ENCODE assay signal across 9 cellular contexts in genomic region chr14:96126339-96126770, GRCh38.
DNase-seq lines count a peak whose midpoint lies in the region; ATAC-seq and TF ChIP-seq lines count a peak whose summit lies in the region.
"Had no signal": no experiment of that assay in that cellular context is flagged by ENCODE, and none has a peak within 500 bp of the region (broad histone marks: within the 10 kb centered on the region; RNA-seq: fewer than 3 reads in every experiment).

No MANE protein-coding gene starts in this region.

- H3K9me3 Mint-ChIP-seq in stimulated activated naive CD8-positive, alpha-beta T cell treated with anti-CD3 and anti-CD28 coated beads, Interleukin-15, amount 100 ng/mL, for 72 hours = no peaks in the 10 kb centered on the region

- peaks cover 4% of the 10 kb centered on the region; the same call in 1 of the 2 replicates for H3K27me3 ChIP-seq in OCI-LY3 (ENCODE audit: low read depth, low read length)
- H3K27me3 ChIP-seq in colonic mucosa = no peaks in the 10 kb centered on the region

- H3K4me3 Mint-ChIP-seq in stimulated activated naive CD8-positive, alpha-beta T cell treated with anti-CD3 and anti-CD28 coated beads, Interleukin-15, amount 100 ng/mL, for 72 hours = peak overlapping the region; percentile 49 to 50

- H3K9ac ChIP-seq in OCI-LY3 (ENCODE audit: low read length) (no peak overlapping the region), colonic mucosa (ENCODE audit: low read depth in 2 of 2, low read length in 2 of 2) (no peak overlapping the region)

- H3K36me3 ChIP-seq in OCI-LY3 (replicated peaks; ENCODE audit: low read depth, low read length) (no peaks in the 10 kb centered on the region), colonic mucosa (no peaks in the 10 kb centered on the region)

- H3K4me1 ChIP-seq in OCI-LY3 (ENCODE audit: low read length) (peaks cover 19% of the 10 kb centered on the region), colonic mucosa (no peaks in the 10 kb centered on the region)

- H3K4me1 Mint-ChIP-seq in stimulated activated naive CD8-positive, alpha-beta T cell treated with anti-CD3 and anti-CD28 coated beads, Interleukin-15, amount 100 ng/mL, for 72 hours = peaks cover 41% of the 10 kb centered on the region

- H3K4me3 ChIP-seq in OCI-LY3 (ENCODE audit: low read length) = peak overlapping the region; percentile 32; the same call in 1 of the 2 replicates
- no peak overlapping the region for H3K4me3 ChIP-seq in colonic mucosa

- ATAC-seq in stimulated activated naive CD8-positive, alpha-beta T cell treated with anti-CD3 and anti-CD28 coated beads, Interleukin-15, amount 100 ng/mL, for 72 hours = peak; percentile 91
- ATAC-seq in GM19397 (IDR thresholded peaks at IDR 0.05; ENCODE audit: unreplicated experiment) = no peak

- TF ChIP-seq CTCF in OCI-LY3 (IDR thresholded peaks at IDR 0.05; ENCODE audit: low read depth, low read length) (no peak), colonic mucosa (IDR thresholded peaks at IDR 0.05) (no peak)

- H4K20me1 ChIP-seq in OCI-LY3 (ENCODE audit: insufficient read depth, low read length) = no peaks in the 10 kb centered on the region

- peak overlapping the region; percentile 96 to 98 for H3K27ac Mint-ChIP-seq in stimulated activated naive CD8-positive, alpha-beta T cell treated with anti-CD3 and anti-CD28 coated beads, Interleukin-15, amount 100 ng/mL, for 72 hours

- no peak overlapping the region for H3K27ac ChIP-seq in OCI-LY3 (ENCODE audit: low read length)
- no peak overlapping the region for H3K27ac ChIP-seq in colonic mucosa

- intact Hi-C loops in colonic mucosa (cut with DNase I) (no loop called here), posterior vena cava (cut with DNase I) (no loop called here)

- no peak overlapping the region for H2AFZ ChIP-seq in OCI-LY3 (ENCODE audit: low read depth, low read length)

- no peaks in the 10 kb centered on the region for H3K27me3 Mint-ChIP-seq in stimulated activated naive CD8-positive, alpha-beta T cell treated with anti-CD3 and anti-CD28 coated beads, Interleukin-15, amount 100 ng/mL, for 72 hours

- peak overlapping the region; percentile 61 for H3K4me2 ChIP-seq in OCI-LY3 (ENCODE audit: low read length)

- DNase-seq in activated CD8-positive, alpha-beta memory T cell treated with anti-CD3 and anti-CD28 coated beads for 24 hours = peak; percentile 53
- no peak for DNase-seq in activated CD8-positive, alpha-beta memory T cell treated with anti-CD3 and anti-CD28 coated beads, Interleukin-2, amount 50 U/mL, for 48 hours
- peak; percentile 12 for DNase-seq in colonic mucosa
- DNase-seq in stimulated activated naive CD8-positive, alpha-beta T cell treated with anti-CD3 and anti-CD28 coated beads, Interleukin-15, amount 100 ng/mL, for 72 hours = peak in 1 of 2 donors; percentile 40
- no peak for DNase-seq in posterior vena cava (ENCODE audit: low spot score)
- no peak for DNase-seq in NCI-H526 treated with DMSO at 0.1 percent for 48 hours (lab: John Stamatoyannopoulos, UW)
- DNase-seq: NCI-H2029 treated with DMSO at 0.1 percent for 48 hours had no signal

- no peaks in the 10 kb centered on the region for H3K79me2 ChIP-seq in OCI-LY3 (ENCODE audit: low read length)

- H3K9me3 ChIP-seq in OCI-LY3 (ENCODE audit: insufficient read depth, low read length) (no peaks in the 10 kb centered on the region), colonic mucosa (no peaks in the 10 kb centered on the region)

Comparison
In these comparisons a context has a peak if more than half of its experiments do, and no peak if none do; other contexts are left out.
1. DNase-seq: peak in activated CD8-positive, alpha-beta memory T cell treated with anti-CD3 and anti-CD28 coated beads for 24 hours (single experiment) and colonic mucosa (single experiment); none in activated CD8-positive, alpha-beta memory T cell treated with anti-CD3 and anti-CD28 coated beads, Interleukin-2, amount 50 U/mL, for 48 hours (single experiment), posterior vena cava (single experiment) and NCI-H526 treated with DMSO at 0.1 percent for 48 hours (single experiment).